In genomic region chr3:12423918-12424634, GRCh38 we compare ENCODE assay signal across 1 cellular context.
A peak's percentile ranks its signal among the peaks of the same experiment; 100 is the strongest.
TF ChIP-seq lines count a peak whose summit lies in the region.

No MANE protein-coding gene starts in this region.

TF ChIP-seq in HEK293, 187 proteins besides CTCF, POLR2A, EP300 and RAD21 (continued from another document):
- TF ChIP-seq GLIS2 (tag by site-specific recombination; IDR thresholded peaks at IDR 0.05): peak; percentile 30; the same call in 1 of the 2 replicates
- TF ChIP-seq KLF17 (tag by site-specific recombination; IDR thresholded peaks at IDR 0.05): no peak
- TF ChIP-seq ZNF654 (tag by site-specific recombination; IDR thresholded peaks at IDR 0.05; ENCODE audit: low read depth): no peak
- no peak for TF ChIP-seq ZNF561 (tag by site-specific recombination; IDR thresholded peaks at IDR 0.05; ENCODE audit: borderline replicate concordance)
- TF ChIP-seq ZFP37 (tag by site-specific recombination; IDR thresholded peaks at IDR 0.05): no peak
- no peak for TF ChIP-seq ZNF157 (tag by site-specific recombination; IDR thresholded peaks at IDR 0.05)
- no peak for TF ChIP-seq ZNF426 (tag by site-specific recombination; IDR thresholded peaks at IDR 0.05)
- peak; percentile 66 for TF ChIP-seq ZBTB17 (tag by site-specific recombination; IDR thresholded peaks at IDR 0.05)
- no peak for TF ChIP-seq ZNF704 (tag by site-specific recombination; IDR thresholded peaks at IDR 0.05)
